ENCODE assay signal across 17 cellular contexts in the genomic region with DNA sequence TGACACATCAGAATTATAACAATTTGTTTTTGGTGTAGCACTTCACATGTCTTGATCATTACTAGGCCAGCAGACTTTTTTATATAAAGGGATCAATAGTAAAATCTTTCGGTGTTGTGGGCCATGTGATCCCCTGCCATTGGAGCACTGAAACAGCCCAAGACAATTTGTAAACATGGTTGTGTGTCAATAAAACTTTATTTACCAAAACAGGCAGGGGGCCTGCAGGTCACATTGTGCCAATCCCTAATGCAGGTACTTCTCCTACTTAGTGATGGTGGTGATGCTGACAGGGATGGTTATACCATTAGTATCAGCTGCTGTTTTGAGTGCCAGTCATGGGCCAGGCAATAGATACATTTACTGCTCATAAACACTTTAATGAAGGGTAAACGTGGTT.
A peak's percentile ranks its signal among the peaks of the same experiment; 100 is the strongest.
DNase-seq lines count a peak whose midpoint lies in the region; ATAC-seq and TF ChIP-seq lines count a peak whose summit lies in the region.
"Had no signal": no experiment of that assay in that cellular context is flagged by ENCODE, and none has a peak within 500 bp of the region (broad histone marks: within the 10 kb centered on the region; RNA-seq: fewer than 3 reads in every experiment).

No MANE protein-coding gene starts in this region.

- no peaks in the 10 kb centered on the region for H3F3A ChIP-seq in neural progenitor cell (ENCODE audit: low read depth)

- H3K27ac ChIP-seq in SJCRH30 (peak overlapping the region; percentile 53), neural progenitor cell (no peak overlapping the region)
- H3K27ac ChIP-seq: 22Rv1; BLaER1 treated with 17β-estradiol and CSF1 and Interleukin-3, amounts not matched to agents 10 nM and 100 nM had no signal

- no peak for TF ChIP-seq CTCF in neural progenitor cell (IDR thresholded peaks at IDR 0.05)

- no peaks in the 10 kb centered on the region for H4K20me1 ChIP-seq in neural progenitor cell (ENCODE audit: low read depth)

- H3K27me3 Mint-ChIP-seq in stimulated activated naive B cell treated with anti-CD40 and anti-IgM and Interleukin-4, amounts not matched to agents 10 μg/mL and 1 μg/mL and 100 μg/mL, for 72 hours, result no peaks in the 10 kb centered on the region
- H3K27me3 Mint-ChIP-seq in neural progenitor cell (ENCODE audit: insufficient read depth, low read depth), result no peaks in the 10 kb centered on the region
- H3K27me3 Mint-ChIP-seq: CD4-positive, CD25-positive, alpha-beta regulatory T cell; IgD-negative memory B cell had no signal

- no peak overlapping the region for H3K4me3 Mint-ChIP-seq in stimulated activated naive B cell treated with anti-CD40 and anti-IgM and Interleukin-4, amounts not matched to agents 10 μg/mL and 1 μg/mL and 100 μg/mL, for 72 hours
- H3K4me3 Mint-ChIP-seq in neural progenitor cell, result no peak overlapping the region
- H3K4me3 Mint-ChIP-seq: CD4-positive, CD25-positive, alpha-beta regulatory T cell; H9; IgD-negative memory B cell had no signal

- no peaks in the 10 kb centered on the region for H3K79me2 ChIP-seq in neural progenitor cell (ENCODE audit: low read depth)

- peak overlapping the region; percentile 20 for H3K27ac Mint-ChIP-seq in stimulated activated naive B cell treated with anti-CD40 and anti-IgM and Interleukin-4, amounts not matched to agents 10 μg/mL and 1 μg/mL and 100 μg/mL, for 72 hours
- H3K27ac Mint-ChIP-seq in neural progenitor cell, result no peak overlapping the region
- H3K27ac Mint-ChIP-seq: CD4-positive, CD25-positive, alpha-beta regulatory T cell; H9 had no signal

- peaks cover 5 to 7% of the 10 kb centered on the region in 2 donors for H3K9me3 Mint-ChIP-seq in stimulated activated naive B cell treated with anti-CD40 and anti-IgM and Interleukin-4, amounts not matched to agents 10 μg/mL and 1 μg/mL and 100 μg/mL, for 72 hours
- H3K9me3 Mint-ChIP-seq in neural progenitor cell, result no peaks in the 10 kb centered on the region
- H3K9me3 Mint-ChIP-seq: H9 had no signal

- H3K4me1 Mint-ChIP-seq in stimulated activated naive B cell treated with anti-CD40 and anti-IgM and Interleukin-4, amounts not matched to agents 10 μg/mL and 1 μg/mL and 100 μg/mL, for 72 hours, result peaks cover 49 to 51% of the 10 kb centered on the region in 2 donors
- H3K4me1 Mint-ChIP-seq in neural progenitor cell, result peaks cover 10% of the 10 kb centered on the region

- peak in 2 of 3 experiments; percentile 1 to 6 for DNase-seq in NCI-H1417 (lab: John Stamatoyannopoulos, UW)
- no peak for DNase-seq in NCI-H1417 treated with DMSO at 0.1 percent for 48 hours (lab: John Stamatoyannopoulos, UW)
- peak; percentile 42 for DNase-seq in NCI-H345 (lab: John Stamatoyannopoulos, UW)
- no peak for DNase-seq in SJCRH30
- no peak for DNase-seq in stimulated activated naive B cell treated with anti-CD40 and anti-IgM and Interleukin-4, amounts not matched to agents 10 μg/mL and 1 μg/mL and 100 μg/mL, for 72 hours
- no peak for DNase-seq in neural progenitor cell (ENCODE audit: low spot score)
- no peak for DNase-seq in left cardiac atrium
- DNase-seq: AML-193; CD4-positive, CD25-positive, alpha-beta regulatory T cell; DMS53; GF-D8; GOT3; H9 had no signal

- H3K36me3 ChIP-seq in SJCRH30 (no peaks in the 10 kb centered on the region), neural progenitor cell (no peaks in the 10 kb centered on the region)

- no peak overlapping the region for H3K9ac ChIP-seq in neural progenitor cell
- H3K9ac ChIP-seq: BLaER1 treated with 17β-estradiol and CSF1 and Interleukin-3, amounts not matched to agents 10 nM and 100 nM had no signal

- H2AFZ ChIP-seq in neural progenitor cell (replicated peaks), result no peak overlapping the region

- H3K4me3 ChIP-seq in SJCRH30 (no peak overlapping the region), neural progenitor cell (no peak overlapping the region)
- H3K4me3 ChIP-seq: BLaER1 treated with 17β-estradiol and CSF1 and Interleukin-3, amounts not matched to agents 10 nM and 100 nM had no signal

- H3K9me3 ChIP-seq in SJCRH30 (replicated peaks), result no peaks in the 10 kb centered on the region
- H3K9me3 ChIP-seq in neural progenitor cell (ENCODE audit: low read depth), result no peaks in the 10 kb centered on the region

- no peak overlapping the region for H3K4me2 ChIP-seq in neural progenitor cell

- intact Hi-C loops in left cardiac atrium (cut with DNase I), result no loop called here

- peaks cover 45 to 67% of the 10 kb centered on the region in 2 donors for H3K36me3 Mint-ChIP-seq in stimulated activated naive B cell treated with anti-CD40 and anti-IgM and Interleukin-4, amounts not matched to agents 10 μg/mL and 1 μg/mL and 100 μg/mL, for 72 hours
- H3K36me3 Mint-ChIP-seq in neural progenitor cell, result no peaks in the 10 kb centered on the region

- no peaks in the 10 kb centered on the region for H3K27me3 ChIP-seq in SJCRH30
- H3K27me3 ChIP-seq in neural progenitor cell, result no peaks in the 10 kb centered on the region

- ATAC-seq in stimulated activated naive B cell treated with anti-CD40 and anti-IgM and Interleukin-4, amounts not matched to agents 10 μg/mL and 1 μg/mL and 100 μg/mL, for 72 hours (replicated peaks), result no peak
- no peak for ATAC-seq in left cardiac atrium
- ATAC-seq in GM18502 (IDR thresholded peaks at IDR 0.05; ENCODE audit: poor library complexity, unreplicated experiment), result no peak

- H3K4me1 ChIP-seq in SJCRH30 (peaks cover 17% of the 10 kb centered on the region), neural progenitor cell (no peaks in the 10 kb centered on the region)

Comparison
In these comparisons a context has a peak if more than half of its experiments do, and no peak if none do; other contexts are left out.
1. DNase-seq: peak in NCI-H1417 (2 of 3) and NCI-H345 (single experiment); none in NCI-H1417 treated with DMSO at 0.1 percent for 48 hours (single experiment), SJCRH30 (0 of 2), stimulated activated naive B cell treated with anti-CD40 and anti-IgM and Interleukin-4, amounts not matched to agents 10 μg/mL and 1 μg/mL and 100 μg/mL, for 72 hours (single experiment), neural progenitor cell (single experiment) and left cardiac atrium (single experiment).